8 cellular contexts compared by ENCODE assay signal in the genomic region with DNA sequence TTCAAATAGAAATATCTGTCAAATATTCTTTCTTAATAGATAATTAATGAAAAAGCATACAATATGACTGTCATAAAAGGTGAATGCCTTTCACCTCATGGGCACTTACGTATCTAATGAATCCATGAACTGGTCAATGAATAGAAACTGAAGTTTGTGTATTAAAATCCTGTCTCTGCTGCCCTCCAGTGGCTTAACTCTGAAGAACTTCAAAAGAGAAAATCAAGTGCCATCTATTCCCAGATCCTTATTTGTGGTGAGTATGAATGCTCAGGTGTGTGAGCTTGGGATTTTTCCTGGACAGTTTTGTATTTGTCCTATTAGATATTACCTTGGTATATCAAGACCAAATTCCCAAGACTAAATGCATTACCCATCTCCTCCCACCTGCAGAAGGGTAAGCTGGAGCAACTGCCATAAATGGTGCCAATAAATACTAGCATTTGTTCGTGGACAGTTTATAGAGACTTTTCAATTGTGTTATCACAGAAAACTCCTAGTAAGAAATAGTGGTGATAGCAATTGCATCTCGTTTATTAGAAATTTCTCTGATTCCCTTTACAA. TPM values are rescaled to one million over a fixed set of nuclear protein-coding genes. Genes with fewer than 3 reads are reported as not detected.
A peak's percentile ranks its signal among the peaks of the same experiment; 100 is the strongest.
DNase-seq lines count a peak whose midpoint lies in the region; ATAC-seq, FAIRE-seq and TF ChIP-seq lines count a peak whose summit lies in the region.

No MANE protein-coding gene starts in this region.

- H4K8ac ChIP-seq in IMR-90 (ENCODE audit: low read depth in 2 of 2, low read length in 2 of 2) (no peak overlapping the region), H1 (ENCODE audit: extremely low read depth, insufficient read depth, low read length) (no peak overlapping the region)

- dilution Hi-C loops in IMR-90 (cut with HindIII; ENCODE audit: low sequenced_read_pairs, unreplicated experiment) = no loop called here

- no peaks in the 10 kb centered on the region for H3K23me2 ChIP-seq in H1 (ENCODE audit: low read depth, low read length)

- H3K14ac ChIP-seq in IMR-90 (replicated peaks; ENCODE audit: low read depth, low read length) (no peak overlapping the region), H1 (ENCODE audit: insufficient read length) (no peak overlapping the region)

- BruUV-seq in IMR-90 (replicated peaks; lab: Mats Ljungman, UMichigan) = no TSS peak

- H3K79me1 ChIP-seq in IMR-90 (ENCODE audit: low read depth in 1 of 2, low read length in 2 of 2) (no peaks in the 10 kb centered on the region), H1 (ENCODE audit: low read depth, low read length) (no peaks in the 10 kb centered on the region)

- H3K9me1 ChIP-seq in IMR-90 (ENCODE audit: insufficient read depth, low read length) = no peaks in the 10 kb centered on the region; the same call in 1 of the 2 replicates

- H2AK9ac ChIP-seq in IMR-90 (replicated peaks; ENCODE audit: low read depth, low read length, poor library complexity) = no peak overlapping the region

- no peak overlapping the region for H2AK5ac ChIP-seq in IMR-90 (ENCODE audit: low read depth, low read length)
- no peak overlapping the region for H2AK5ac ChIP-seq in H1 (ENCODE audit: low read depth, low read length)

- no peaks in the 10 kb centered on the region for H3K36me3 ChIP-seq in IMR-90 (ENCODE audit: control insufficient read depth, insufficient read depth, low read length)
- H3K36me3 ChIP-seq in H1 (ENCODE audit: control insufficient read depth in 2 of 4, insufficient read depth in 4 of 4, low read length in 3 of 4) = no peaks in the 10 kb centered on the region
- no peaks in the 10 kb centered on the region for H3K36me3 ChIP-seq in mucosa of descending colon (ENCODE audit: low read depth)

- no peak overlapping the region for H3K4me2 ChIP-seq in IMR-90 (ENCODE audit: low read depth, low read length)
- H3K4me2 ChIP-seq in H1 (ENCODE audit: insufficient read depth in 1 of 2, low read depth in 2 of 2, low read length in 2 of 2) = no peak overlapping the region

- H2BK15ac ChIP-seq in IMR-90 (ENCODE audit: low read depth, low read length) = no peak overlapping the region
- H2BK15ac ChIP-seq in H1 (ENCODE audit: low read length) = no peak overlapping the region

- H2BK5ac ChIP-seq in IMR-90 (ENCODE audit: low read depth, low read length, poor library complexity, severe bottlenecking) (no peak overlapping the region), H1 (ENCODE audit: low read depth, low read length) (no peak overlapping the region)

- H4K20me1 ChIP-seq in IMR-90 (ENCODE audit: insufficient read depth, low read length) (no peaks in the 10 kb centered on the region), H1 (replicated peaks in 1 of 2; ENCODE audit: control insufficient read depth in 1 of 2, insufficient read depth in 2 of 2, low read length in 2 of 2) (no peaks in the 10 kb centered on the region)

- TF ChIP-seq CTCF in IMR-90 (conservative IDR thresholded peaks at IDR 0.05; ENCODE audit: low read depth, low read length) (peak; percentile 76), H1 (IDR thresholded peaks at IDR 0.05; ENCODE audit: control extremely low read depth in 1 of 3, insufficient read depth in 1 of 3, low read depth in 1 of 3, low read length in 3 of 3) (peak in 2 of 3 experiments; percentile 48 to 68; a peak in 3 of 4 replicates), mucosa of descending colon (IDR thresholded peaks at IDR 0.05) (no peak)

- H3K79me2 ChIP-seq in H1 (ENCODE audit: control insufficient read depth in 1 of 2, insufficient read depth in 2 of 2, low read length in 2 of 2) = no peaks in the 10 kb centered on the region

- H4K91ac ChIP-seq in IMR-90 (ENCODE audit: insufficient read depth, low read depth, low read length) (no peak overlapping the region), H1 (replicated peaks; ENCODE audit: insufficient read length, low read length) (no peak overlapping the region)

- H4K5ac ChIP-seq in IMR-90 (ENCODE audit: low read depth, low read length) (no peak overlapping the region), H1 (ENCODE audit: insufficient read length, low read depth, low read length) (no peak overlapping the region)

- WGBS in IMR-90 (ENCODE audit: extremely low coverage in 2 of 2, insufficient read length in 1 of 2), 2 experiments = no CpG with 5 or more reads among the region's 3 CpGs
- WGBS in H1 (ENCODE audit: extremely low coverage in 1 of 2, insufficient coverage in 1 of 2, insufficient read length in 1 of 2, insufficient replicate concordance in 2 of 2, low coverage in 1 of 2, low lambda C conversion rate in 2 of 2, missing lambda C conversion rate in 1 of 2), 2 experiments = 45% methylated on average over 3 of the region's 3 CpGs; no CpG with 5 or more reads in 1 of the 2 experiments

- H3K27ac ChIP-seq in IMR-90 (ENCODE audit: insufficient read depth, low read length) (no peak overlapping the region), H1 (ENCODE audit: low read depth, low read length) (no peak overlapping the region)

- no peak overlapping the region for H3K4ac ChIP-seq in IMR-90 (ENCODE audit: low read depth, low read length)
- H3K4ac ChIP-seq in H1 (replicated peaks; ENCODE audit: insufficient read length, low read depth, low read length) = no peak overlapping the region

- H3K9me3 ChIP-seq in IMR-90 (ENCODE audit: control insufficient read depth, insufficient read depth, low read length) = no peaks in the 10 kb centered on the region
- H3K9me3 ChIP-seq in H1 (ENCODE audit: insufficient read depth in 2 of 2, low read depth in 1 of 2, low read length in 1 of 2) = no peaks in the 10 kb centered on the region
- H3K9me3 ChIP-seq in mucosa of descending colon = no peaks in the 10 kb centered on the region

- TF ChIP-seq RAD21 in IMR-90 (IDR thresholded peaks at IDR 0.05; ENCODE audit: low read length) = peak; percentile 81
- peak; percentile 89 to 93 for TF ChIP-seq RAD21 in H1 (IDR thresholded peaks at IDR 0.05 in 1 of 2, conservative IDR thresholded peaks at IDR 0.05 in 1 of 2; ENCODE audit: low read depth in 2 of 2, low read length in 2 of 2)

- POLR2A ChIA-PET in IMR-90 (lab: Charles Lee; ENCODE audit: unreplicated experiment) (no interaction called here), H1 (lab: Charles Lee; ENCODE audit: partially characterized antibody) (no interaction called here)

- H2BK12ac ChIP-seq in H1 (ENCODE audit: low read depth, low read length) = no peak overlapping the region

- H3K9ac ChIP-seq in IMR-90 (ENCODE audit: low read depth, low read length) (no peak overlapping the region), H1 (replicated peaks in 1 of 4; ENCODE audit: extremely low read depth in 1 of 4, low read depth in 3 of 4, low read length in 3 of 4) (no peak overlapping the region)

- intact Hi-C loops in IMR-90 (cut with micrococcal nuclease) = loop anchor here (2.0 to 5.0 kb wide), 5 partner anchors 86 to 366 kb away; a partner anchor contains a TSS
- intact Hi-C loops in mucosa of descending colon (cut with DNase I, micrococcal nuclease) = loop anchor here (10.0 kb wide), 2 partner anchors 169 to 439 kb away; no protein-coding TSS in a partner anchor

- peak; percentile 93 for FAIRE-seq in H1 (lab: Jason Lieb, UNC)

- H3K56ac ChIP-seq in IMR-90 (ENCODE audit: extremely low read depth, insufficient read depth, low read length) (no peak overlapping the region), H1 (replicated peaks; ENCODE audit: insufficient read length, low read depth, low read length) (no peak overlapping the region)

- in situ Hi-C loops in IMR-90 (cut with MboI; ENCODE audit: low sequenced_read_pairs) = loop anchor here (25.0 kb wide), 2 partner anchors 336 to 436 kb away; no protein-coding TSS in a partner anchor

- H3K23ac ChIP-seq in IMR-90 (ENCODE audit: low read depth, low read length) = no peak overlapping the region
- no peak overlapping the region for H3K23ac ChIP-seq in H1 (ENCODE audit: insufficient read length)

- H2AFZ ChIP-seq in IMR-90 (replicated peaks; ENCODE audit: low read length, poor library complexity) (no peak overlapping the region), H1 (ENCODE audit: low read length) (no peak overlapping the region)

- TF ChIP-seq POLR2A in IMR-90 (IDR thresholded peaks at IDR 0.05; ENCODE audit: low read depth, low read length) (no peak), H1 (IDR thresholded peaks at IDR 0.05; ENCODE audit: control extremely low read depth in 1 of 2, low read depth in 2 of 2, low read length in 2 of 2) (no peak)

- DNase-seq in stimulated activated CD4-positive, alpha-beta T cell treated with anti-CD3 and anti-CD28 coated beads, Interleukin-4, amount 100 ng/mL, for 24 hours = peak; percentile 10
- no peak for DNase-seq in stimulated activated CD4-positive, alpha-beta T cell treated with anti-CD3 and anti-CD28 coated beads, Interleukin-4, amount 100 ng/mL, for 4 hours
- DNase-seq in IMR-90 = peak; percentile 70
- peak; percentile 79 for DNase-seq in OCI-M1 (lab: John Stamatoyannopoulos, UW)
- peak in 1 of 2 experiments; percentile 51 for DNase-seq in H1 (ENCODE audit: low read depth in 1 of 2, low spot score in 2 of 2)
- DNase-seq in mucosa of descending colon = peak in 1 of 3 donors; percentile 83

- H3K27me3 ChIP-seq in IMR-90 (ENCODE audit: control insufficient read depth, insufficient read depth, low read length) = no peaks in the 10 kb centered on the region
- no peaks in the 10 kb centered on the region for H3K27me3 ChIP-seq in H1 (replicated peaks in 1 of 4; ENCODE audit: control insufficient read depth in 3 of 4, extremely low read depth in 1 of 4, insufficient read depth in 3 of 4, low read length in 3 of 4)

- peaks cover 5% of the 10 kb centered on the region for H3K4me1 ChIP-seq in IMR-90 (ENCODE audit: control insufficient read depth, insufficient read depth, low read length)
- peaks cover 0 to 7% (median 0%) of the 10 kb centered on the region in 4 experiments; a peak in 1 of 7 replicates for H3K4me1 ChIP-seq in H1 (replicated peaks in 1 of 4; ENCODE audit: control insufficient read depth in 3 of 4, insufficient read depth in 4 of 4, low read length in 3 of 4)
- no peaks in the 10 kb centered on the region for H3K4me1 ChIP-seq in mucosa of descending colon (ENCODE audit: low read depth)

- ATAC-seq in IMR-90 (ENCODE audit: low read depth) (peak; percentile 11; the same call in 1 of the 2 replicates), mucosa of descending colon (peak; percentile 68), HG03469 (IDR thresholded peaks at IDR 0.05; ENCODE audit: unreplicated experiment) (no peak), HG03196 (IDR thresholded peaks at IDR 0.05; ENCODE audit: unreplicated experiment) (no peak)

- H3K4me3 ChIP-seq in IMR-90 (ENCODE audit: insufficient read depth, low read depth, low read length) (no peak overlapping the region), H1 (ENCODE audit: extremely low read depth in 1 of 4, insufficient read depth in 2 of 4, low read depth in 3 of 4, low read length in 4 of 4) (no peak overlapping the region), mucosa of descending colon (no peak overlapping the region)

- H3K18ac ChIP-seq in IMR-90 (ENCODE audit: low read depth, low read length) (no peak overlapping the region), H1 (ENCODE audit: extremely low read depth, low read length) (no peak overlapping the region)

- H2BK120ac ChIP-seq in IMR-90 (ENCODE audit: low read depth, low read length) (0 out of 2 replicates have a peak overlapping the region, but pooled peaks have one; percentile 11), H1 (replicated peaks; ENCODE audit: low read depth, low read length) (no peak overlapping the region)

- CTCF ChIA-PET in IMR-90 (lab: Yijun Ruan, JAX) (interaction anchor here (0.6 to 0.9 kb wide), 4 partner anchors 185 to 1123 kb away, joined by 3 to 5 read pairs (median 4); no protein-coding TSS in a partner anchor), H1 (lab: Charles Lee; ENCODE audit: partially characterized antibody) (interaction anchor here (0.6 to 2.0 kb wide), 25 partner anchors 13 to 675 kb away, joined by 3 to 18 read pairs (median 4); no protein-coding TSS in a partner anchor)

- no peak for TF ChIP-seq EP300 in H1 (IDR thresholded peaks at IDR 0.05; ENCODE audit: borderline replicate concordance in 1 of 2, low read depth in 2 of 2, low read length in 2 of 2)

- H2BK20ac ChIP-seq in IMR-90 (ENCODE audit: low read depth, low read length) = no peak overlapping the region
- no peak overlapping the region for H2BK20ac ChIP-seq in H1 (ENCODE audit: low read length)

RNA-seq across cellular contexts. Expression of a gene that starts 44.0 kb away (rescaled TPM):
- total RNA-seq in IMR-90 (2012; rRNA removed) (13.1 and 16.7 TPM in 2 replicates), mucosa of descending colon (10 to 100 TPM in 2 of 3 donors, 1 to 10 TPM in 1; 3.6 to 20.4 (median 12.0) TPM)
- polyA plus RNA-seq in IMR-90 (2012; rRNA removed) (3.8 and 4.8 TPM in 2 replicates), H1 (2011; rRNA removed) (0.11 and 0.19 TPM in 2 replicates)
- polyA plus RNA-seq in IMR-90 (2012; cell fraction: cytosol; rRNA removed) = 2.1 and 2.8 TPM in 2 replicates
- polyA plus RNA-seq in IMR-90 (2012; cell fraction: nucleus; rRNA removed; ENCODE audit: low replicate concordance) = 2.7 and 10.2 TPM in 2 replicates
- total RNA-seq in H1 (2021; fragmentation: NEBNext Ultra II Directional; extraction: Animal tissue kit (Norgen Biotek cat#: 25700)) = 0.36 and 0.37 TPM in 2 replicates
- 0.17 TPM for polyA plus RNA-seq in H1 (2011; cell fraction: cytosol; rRNA removed)
- 0.40 TPM for polyA plus RNA-seq in H1 (2011; cell fraction: nucleus; rRNA removed)
- polyA plus RNA-seq in H1 (2012, experiment 1 of 2) = 0.15 to 0.24 TPM (median 0.18 TPM) in 4 replicates
- 0.03 TPM for polyA plus RNA-seq in H1 (2012, experiment 2 of 2)
- 0.28 TPM for polyA plus RNA-seq in H1 (2013, experiment 1 of 2)
- polyA plus RNA-seq in H1 (2013, experiment 2 of 2) = 0.26 TPM
- polyA minus RNA-seq in H1 (2011; rRNA and poly(A)+ RNA removed) = 0.73 and 0.83 TPM in 2 replicates
- polyA minus RNA-seq in H1 (2011; cell fraction: cytosol; rRNA and poly(A)+ RNA removed) = 0.37 TPM
- 2.0 TPM for polyA minus RNA-seq in H1 (2011; cell fraction: nucleus; rRNA and poly(A)+ RNA removed)

RNA-seq across cellular contexts. Expression of a gene that starts 45.0 kb away (rescaled TPM):
- total RNA-seq in IMR-90 (2012; rRNA removed) (under 0.01 and 0.18 TPM in 2 replicates), mucosa of descending colon (1 to 10 TPM; 1.4 to 5.6 (median 3.6) TPM)
- polyA plus RNA-seq in IMR-90 (2012; rRNA removed) (0.07 and 0.19 TPM in 2 replicates), H1 (2011; rRNA removed) (not detected in 2 replicates)
- polyA plus RNA-seq in IMR-90 (2012; cell fraction: cytosol; rRNA removed) = 0.02 TPM in 1 of 2 replicates, not detected in the other
- 0.04 and 0.08 TPM in 2 replicates for polyA plus RNA-seq in IMR-90 (2012; cell fraction: nucleus; rRNA removed; ENCODE audit: low replicate concordance)
- total RNA-seq in H1 (2021; fragmentation: NEBNext Ultra II Directional; extraction: Animal tissue kit (Norgen Biotek cat#: 25700)) = not detected in 2 replicates
- not detected for polyA plus RNA-seq in H1 (2011; cell fraction: cytosol; rRNA removed)
- polyA plus RNA-seq in H1 (2011; cell fraction: nucleus; rRNA removed) = not detected
- polyA plus RNA-seq in H1 (2012, experiment 1 of 2) = not detected in 4 replicates
- polyA plus RNA-seq in H1 (2012, experiment 2 of 2) = not detected
- not detected for polyA plus RNA-seq in H1 (2013, experiment 1 of 2)
- polyA plus RNA-seq in H1 (2013, experiment 2 of 2) = 0.02 TPM
- polyA minus RNA-seq in H1 (2011; rRNA and poly(A)+ RNA removed) = not detected in 2 replicates
- not detected for polyA minus RNA-seq in H1 (2011; cell fraction: cytosol; rRNA and poly(A)+ RNA removed)
- polyA minus RNA-seq in H1 (2011; cell fraction: nucleus; rRNA and poly(A)+ RNA removed) = not detected

Comparison
In these comparisons a context has a peak if more than half of its experiments do, and no peak if none do; other contexts are left out.
1. DNase-seq: peak in stimulated activated CD4-positive, alpha-beta T cell treated with anti-CD3 and anti-CD28 coated beads, Interleukin-4, amount 100 ng/mL, for 24 hours (single experiment), IMR-90 (single experiment) and OCI-M1 (single experiment); none in stimulated activated CD4-positive, alpha-beta T cell treated with anti-CD3 and anti-CD28 coated beads, Interleukin-4, amount 100 ng/mL, for 4 hours (0 of 2).
2. ATAC-seq: peak in IMR-90 (single experiment) and mucosa of descending colon (single experiment); none in HG03469 (single experiment) and HG03196 (single experiment).